22 cellular contexts compared by ENCODE assay signal in the genomic region with DNA sequence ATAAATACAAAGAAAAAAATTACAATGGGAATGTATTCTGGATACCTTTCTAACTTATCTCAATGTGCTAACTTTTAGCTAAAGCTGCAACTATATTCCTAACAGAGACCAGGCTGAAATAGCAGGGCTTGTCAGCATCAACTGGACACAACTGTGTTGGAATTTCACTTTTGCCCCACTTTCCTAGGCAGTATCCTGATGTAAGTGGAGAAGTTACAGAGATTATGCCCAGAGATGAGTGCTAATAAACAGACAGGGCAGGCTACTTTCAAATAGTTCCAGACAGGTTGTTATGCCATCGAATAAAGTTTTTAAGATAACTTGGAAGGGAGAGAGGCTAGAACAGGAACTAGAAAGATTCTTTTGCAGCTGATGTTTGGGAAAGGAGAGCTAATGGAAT.
A peak's percentile ranks its signal among the peaks of the same experiment; 100 is the strongest.
DNase-seq lines count a peak whose midpoint lies in the region; ATAC-seq and TF ChIP-seq lines count a peak whose summit lies in the region.
"Had no signal": no experiment of that assay in that cellular context is flagged by ENCODE, and none has a peak within 500 bp of the region (broad histone marks: within the 10 kb centered on the region; RNA-seq: fewer than 3 reads in every experiment).

No MANE protein-coding gene starts in this region.

- peak; percentile 72 for ATAC-seq in IMR-90 (ENCODE audit: low read depth)
- peak; percentile 59 for ATAC-seq in omental fat pad (ENCODE audit: low FRiP score)
- no peak for ATAC-seq in HG02610 (IDR thresholded peaks at IDR 0.05; ENCODE audit: unreplicated experiment)
- no peak for ATAC-seq in HG03175 (IDR thresholded peaks at IDR 0.05; ENCODE audit: unreplicated experiment)
- ATAC-seq: GM12878, HepG2 had no signal

- H3K36me3 Mint-ChIP-seq in activated naive CD8-positive, alpha-beta T cell treated with anti-CD3 and anti-CD28 coated beads for 36 hours = no peaks in the 10 kb centered on the region
- H3K36me3 Mint-ChIP-seq: CD4-positive, CD25-positive, alpha-beta regulatory T cell had no signal

- H3K4me3 Mint-ChIP-seq in activated naive CD8-positive, alpha-beta T cell treated with anti-CD3 and anti-CD28 coated beads for 36 hours = no peak overlapping the region
- H3K4me3 Mint-ChIP-seq: CD4-positive, CD25-positive, alpha-beta regulatory T cell had no signal

- DNase-seq in IMR-90 (no peak), dedifferentiated amniotic fluid mesenchymal stem cell (ENCODE audit: extremely low spot score) (peak; percentile 25), fibroblast of mammary gland (ENCODE audit: low read depth) (peak; percentile 13), omental fat pad (ENCODE audit: low spot score) (no peak), NOMO-1 (lab: John Stamatoyannopoulos, UW; ENCODE audit: unreplicated experiment in 2 of 2) (no peak)
- no peak for DNase-seq in activated naive CD8-positive, alpha-beta T cell treated with anti-CD3 and anti-CD28 coated beads for 36 hours
- DNase-seq: CD4-positive, CD25-positive, alpha-beta regulatory T cell; DMS79 treated with DMSO at 0.1 percent for 48 hours; GM23248; KG1; NCI-H1092; NCI-H1436; NCI-H187 treated with DMSO at 0.1 percent for 48 hours; NCI-H2107; NCI-H510A; SJCRH30 had no signal

- H4K8ac ChIP-seq in IMR-90 (ENCODE audit: low read depth in 2 of 2, low read length in 2 of 2) = no peak overlapping the region

- H3K27me3 Mint-ChIP-seq in activated naive CD8-positive, alpha-beta T cell treated with anti-CD3 and anti-CD28 coated beads for 36 hours = no peaks in the 10 kb centered on the region
- H3K27me3 Mint-ChIP-seq: CD4-positive, CD25-positive, alpha-beta regulatory T cell had no signal

- no peak overlapping the region for H4K91ac ChIP-seq in IMR-90 (ENCODE audit: insufficient read depth, low read depth, low read length)

- no CpG with 5 or more reads among the region's 1 CpG for WGBS in IMR-90 (ENCODE audit: extremely low coverage in 2 of 2, insufficient read length in 1 of 2), 2 experiments

- H3K27me3 ChIP-seq in IMR-90 (ENCODE audit: control insufficient read depth, insufficient read depth, low read length) = no peaks in the 10 kb centered on the region
- H3K27me3 ChIP-seq: SJCRH30 had no signal

- H3K36me3 ChIP-seq in IMR-90 (ENCODE audit: control insufficient read depth, insufficient read depth, low read length) = no peaks in the 10 kb centered on the region
- H3K36me3 ChIP-seq: HAP-1, SJCRH30 had no signal

- dilution Hi-C loops in IMR-90 (cut with HindIII; ENCODE audit: low sequenced_read_pairs, unreplicated experiment) = no loop called here

- no TSS peak for BruUV-seq in IMR-90 (replicated peaks; lab: Mats Ljungman, UMichigan)

- H3K9me3 Mint-ChIP-seq in activated naive CD8-positive, alpha-beta T cell treated with anti-CD3 and anti-CD28 coated beads for 36 hours = no peaks in the 10 kb centered on the region

- TF ChIP-seq CTCF in IMR-90 (conservative IDR thresholded peaks at IDR 0.05; ENCODE audit: low read depth, low read length) (no peak), fibroblast of mammary gland (conservative IDR thresholded peaks at IDR 0.05; ENCODE audit: control insufficient read depth, insufficient read depth, low read depth, low read length) (no peak), omental fat pad (IDR thresholded peaks at IDR 0.05) (no peak)

- no peak overlapping the region for H2AFZ ChIP-seq in IMR-90 (replicated peaks; ENCODE audit: low read length, poor library complexity)
- H2AFZ ChIP-seq: GM23248 had no signal

- H3K9me3 ChIP-seq in IMR-90 (ENCODE audit: control insufficient read depth, insufficient read depth, low read length) = peaks cover 2% of the 10 kb centered on the region; the same call in 1 of the 2 replicates
- H3K9me3 ChIP-seq: HAP-1, SJCRH30 had no signal

- no peaks in the 10 kb centered on the region for H3K4me1 ChIP-seq in IMR-90 (ENCODE audit: control insufficient read depth, insufficient read depth, low read length)
- H3K4me1 ChIP-seq: HAP-1, SJCRH30 had no signal

- no peak overlapping the region for H3K14ac ChIP-seq in IMR-90 (replicated peaks; ENCODE audit: low read depth, low read length)

- POLR2A ChIA-PET in IMR-90 (lab: Charles Lee; ENCODE audit: unreplicated experiment) = no interaction called here

- no peak overlapping the region for H3K27ac ChIP-seq in IMR-90 (ENCODE audit: insufficient read depth, low read length)
- H3K27ac ChIP-seq: GM23248, HL-60, SJCRH30 had no signal

- no peak overlapping the region for H3K56ac ChIP-seq in IMR-90 (ENCODE audit: extremely low read depth, insufficient read depth, low read length)

- H4K20me1 ChIP-seq in IMR-90 (ENCODE audit: insufficient read depth, low read length) = no peaks in the 10 kb centered on the region

- no peak overlapping the region for H3K23ac ChIP-seq in IMR-90 (ENCODE audit: low read depth, low read length)

- H3K9ac ChIP-seq in IMR-90 (ENCODE audit: low read depth, low read length) = no peak overlapping the region
- H3K9ac ChIP-seq: GM23248 had no signal

- in situ Hi-C loops in IMR-90 (cut with MboI; ENCODE audit: low sequenced_read_pairs) = no loop called here

- CTCF ChIA-PET in IMR-90 (lab: Yijun Ruan, JAX) = no interaction called here

- H2BK15ac ChIP-seq in IMR-90 (ENCODE audit: low read depth, low read length) = no peak overlapping the region

- TF ChIP-seq RAD21 in IMR-90 (IDR thresholded peaks at IDR 0.05; ENCODE audit: low read length) = no peak

- no peak overlapping the region; the same call in 1 of the 2 replicates for H3K4me2 ChIP-seq in IMR-90 (ENCODE audit: low read depth, low read length)

- H3K4ac ChIP-seq in IMR-90 (ENCODE audit: low read depth, low read length) = no peak overlapping the region

- H4K5ac ChIP-seq in IMR-90 (ENCODE audit: low read depth, low read length) = no peak overlapping the region

- H2BK20ac ChIP-seq in IMR-90 (ENCODE audit: low read depth, low read length) = no peak overlapping the region

- H3K9me1 ChIP-seq in IMR-90 (ENCODE audit: insufficient read depth, low read length) = no peaks in the 10 kb centered on the region

- TF ChIP-seq POLR2A in IMR-90 (IDR thresholded peaks at IDR 0.05; ENCODE audit: low read depth, low read length) = no peak

- H3K4me3 ChIP-seq in IMR-90 (ENCODE audit: insufficient read depth, low read depth, low read length) (no peak overlapping the region), fibroblast of mammary gland (ENCODE audit: control insufficient read depth, low read depth, low read length) (no peak overlapping the region)
- H3K4me3 ChIP-seq: GM12878, GM23248, HAP-1, SJCRH30 had no signal

- H2AK5ac ChIP-seq in IMR-90 (ENCODE audit: low read depth, low read length) = no peak overlapping the region

- no peak overlapping the region for H3K27ac Mint-ChIP-seq in activated naive CD8-positive, alpha-beta T cell treated with anti-CD3 and anti-CD28 coated beads for 36 hours
- H3K27ac Mint-ChIP-seq: CD4-positive, CD25-positive, alpha-beta regulatory T cell had no signal

- H3K4me1 Mint-ChIP-seq in activated naive CD8-positive, alpha-beta T cell treated with anti-CD3 and anti-CD28 coated beads for 36 hours = peaks cover 2% of the 10 kb centered on the region
- H3K4me1 Mint-ChIP-seq: CD4-positive, CD25-positive, alpha-beta regulatory T cell had no signal

- no peak overlapping the region for H3K18ac ChIP-seq in IMR-90 (ENCODE audit: low read depth, low read length)

- H3K79me1 ChIP-seq in IMR-90 (ENCODE audit: low read depth in 1 of 2, low read length in 2 of 2) = no peaks in the 10 kb centered on the region

- no peak overlapping the region for H2BK5ac ChIP-seq in IMR-90 (ENCODE audit: low read depth, low read length, poor library complexity, severe bottlenecking)

- intact Hi-C loops in IMR-90 (cut with micrococcal nuclease) = no loop called here

- H2BK120ac ChIP-seq in IMR-90 (ENCODE audit: low read depth, low read length) = no peak overlapping the region

- no peak overlapping the region for H2AK9ac ChIP-seq in IMR-90 (replicated peaks; ENCODE audit: low read depth, low read length, poor library complexity)

TF ChIP-seq in IMR-90, 13 proteins besides CTCF, POLR2A, EP300 and RAD21:
- TF ChIP-seq, protein P1, sequence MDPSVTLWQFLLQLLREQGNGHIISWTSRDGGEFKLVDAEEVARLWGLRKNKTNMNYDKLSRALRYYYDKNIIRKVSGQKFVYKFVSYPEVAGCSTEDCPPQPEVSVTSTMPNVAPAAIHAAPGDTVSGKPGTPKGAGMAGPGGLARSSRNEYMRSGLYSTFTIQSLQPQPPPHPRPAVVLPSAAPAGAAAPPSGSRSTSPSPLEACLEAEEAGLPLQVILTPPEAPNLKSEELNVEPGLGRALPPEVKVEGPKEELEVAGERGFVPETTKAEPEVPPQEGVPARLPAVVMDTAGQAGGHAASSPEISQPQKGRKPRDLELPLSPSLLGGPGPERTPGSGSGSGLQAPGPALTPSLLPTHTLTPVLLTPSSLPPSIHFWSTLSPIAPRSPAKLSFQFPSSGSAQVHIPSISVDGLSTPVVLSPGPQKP (IDR thresholded peaks at IDR 0.05; ENCODE audit: borderline replicate concordance, low read depth, low read length) = no peak
- TF ChIP-seq NFE2L2 (IDR thresholded peaks at IDR 0.05; ENCODE audit: low read depth, low read length) (no peak), BHLHE40 (IDR thresholded peaks at IDR 0.05; ENCODE audit: low read depth, low read length) (no peak), MAZ (IDR thresholded peaks at IDR 0.05; ENCODE audit: borderline replicate concordance, low read depth, low read length) (no peak), SMC3 (IDR thresholded peaks at IDR 0.05; ENCODE audit: low read depth, low read length) (no peak), FOS (IDR thresholded peaks at IDR 0.05; ENCODE audit: low read depth, low read length) (no peak), RCOR1 (IDR thresholded peaks at IDR 0.05; ENCODE audit: insufficient replicate concordance, low read length) (no peak), CEBPB (IDR thresholded peaks at IDR 0.05; ENCODE audit: low read depth, low read length) (no peak), RFX5 (IDR thresholded peaks at IDR 0.05; ENCODE audit: low read depth, low read length) (no peak), CHD1 (IDR thresholded peaks at IDR 0.05; ENCODE audit: low read depth, low read length) (no peak), MXI1 (IDR thresholded peaks at IDR 0.05; ENCODE audit: borderline replicate concordance, low read depth, low read length) (no peak), MAFK (IDR thresholded peaks at IDR 0.05; ENCODE audit: low read depth, low read length) (no peak)
- TF ChIP-seq, protein P2, sequence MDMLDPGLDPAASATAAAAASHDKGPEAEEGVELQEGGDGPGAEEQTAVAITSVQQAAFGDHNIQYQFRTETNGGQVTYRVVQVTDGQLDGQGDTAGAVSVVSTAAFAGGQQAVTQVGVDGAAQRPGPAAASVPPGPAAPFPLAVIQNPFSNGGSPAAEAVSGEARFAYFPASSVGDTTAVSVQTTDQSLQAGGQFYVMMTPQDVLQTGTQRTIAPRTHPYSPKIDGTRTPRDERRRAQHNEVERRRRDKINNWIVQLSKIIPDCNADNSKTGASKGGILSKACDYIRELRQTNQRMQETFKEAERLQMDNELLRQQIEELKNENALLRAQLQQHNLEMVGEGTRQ (IDR thresholded peaks at IDR 0.05; ENCODE audit: low read depth, low read length) = no peak

Comparison
In these comparisons a context has a peak if more than half of its experiments do, and no peak if none do; other contexts are left out.
1. ATAC-seq: peak in IMR-90 (single experiment) and omental fat pad (single experiment); none in HG02610 (single experiment) and HG03175 (single experiment).
2. DNase-seq: peak in dedifferentiated amniotic fluid mesenchymal stem cell (single experiment) and fibroblast of mammary gland (single experiment); none in IMR-90 (single experiment), omental fat pad (single experiment), NOMO-1 (0 of 2) and activated naive CD8-positive, alpha-beta T cell treated with anti-CD3 and anti-CD28 coated beads for 36 hours (single experiment).